ENCODE assay signal across 2 cellular contexts in genomic region chr6:100237881-100238280, GRCh38.
TF ChIP-seq lines count a peak whose summit lies in the region.

No MANE protein-coding gene starts in this region.

TF ChIP-seq in SK-N-SH, 30 proteins besides CTCF, POLR2A, EP300 and RAD21 (continued from another document):
- no peak for TF ChIP-seq USF1 (IDR thresholded peaks at IDR 0.05; ENCODE audit: borderline replicate concordance, low read depth)
- TF ChIP-seq ZBTB33 (IDR thresholded peaks at IDR 0.05; ENCODE audit: borderline replicate concordance, low read depth): no peak
- TF ChIP-seq TAF1 (IDR thresholded peaks at IDR 0.05; ENCODE audit: borderline replicate concordance, low read depth, low read length): no peak
- TF ChIP-seq MEF2A (IDR thresholded peaks at IDR 0.05; ENCODE audit: borderline replicate concordance, low read depth): no peak
- TF ChIP-seq NRF1 (IDR thresholded peaks at IDR 0.05; ENCODE audit: low read depth, low read length): no peak
- no peak for TF ChIP-seq REST (IDR thresholded peaks at IDR 0.05; ENCODE audit: low read depth, low read length)
- TF ChIP-seq MXI1 (IDR thresholded peaks at IDR 0.05; ENCODE audit: low read depth, low read length): no peak
TF ChIP-seq in SK-N-SH: peak in this region for 0.

TF ChIP-seq in SK-N-SH treated with all-trans-retinoic acid at 6 μM for 48 hours, 23 proteins besides CTCF, POLR2A, EP300 and RAD21 (continued from another document):
- TF ChIP-seq TSHZ2 (CRISPR knock-in tag; IDR thresholded peaks at IDR 0.05) (no peak), TCF4 (CRISPR knock-in tag; IDR thresholded peaks at IDR 0.05; ENCODE audit: borderline replicate concordance) (no peak), RARB (CRISPR knock-in tag; IDR thresholded peaks at IDR 0.05) (no peak), BACH2 (CRISPR knock-in tag; IDR thresholded peaks at IDR 0.05; ENCODE audit: borderline replicate concordance) (no peak), ZFP30 (CRISPR knock-in tag; IDR thresholded peaks at IDR 0.05) (no peak), ESRRG (CRISPR knock-in tag; IDR thresholded peaks at IDR 0.05) (no peak), ZNF70 (CRISPR knock-in tag; IDR thresholded peaks at IDR 0.05) (no peak), ARNTL (CRISPR knock-in tag; IDR thresholded peaks at IDR 0.05; ENCODE audit: borderline replicate concordance, low read depth) (no peak), OSR1 (CRISPR knock-in tag; IDR thresholded peaks at IDR 0.05) (no peak), SNAI2 (CRISPR knock-in tag; IDR thresholded peaks at IDR 0.05) (no peak), ZFP3 (CRISPR knock-in tag; IDR thresholded peaks at IDR 0.05) (no peak), PATZ1 (CRISPR knock-in tag; IDR thresholded peaks at IDR 0.05; ENCODE audit: borderline replicate concordance) (no peak), ISL1 (CRISPR knock-in tag; IDR thresholded peaks at IDR 0.05) (no peak), CSDC2 (CRISPR knock-in tag; IDR thresholded peaks at IDR 0.05) (no peak), PPARA (CRISPR knock-in tag; IDR thresholded peaks at IDR 0.05; ENCODE audit: borderline replicate concordance) (no peak), ZC3H10 (CRISPR knock-in tag; IDR thresholded peaks at IDR 0.05) (no peak)
TF ChIP-seq in SK-N-SH treated with all-trans-retinoic acid at 6 μM for 48 hours: peak in this region for 0.
